1 cellular context compared by ENCODE assay signal in the genomic region with DNA sequence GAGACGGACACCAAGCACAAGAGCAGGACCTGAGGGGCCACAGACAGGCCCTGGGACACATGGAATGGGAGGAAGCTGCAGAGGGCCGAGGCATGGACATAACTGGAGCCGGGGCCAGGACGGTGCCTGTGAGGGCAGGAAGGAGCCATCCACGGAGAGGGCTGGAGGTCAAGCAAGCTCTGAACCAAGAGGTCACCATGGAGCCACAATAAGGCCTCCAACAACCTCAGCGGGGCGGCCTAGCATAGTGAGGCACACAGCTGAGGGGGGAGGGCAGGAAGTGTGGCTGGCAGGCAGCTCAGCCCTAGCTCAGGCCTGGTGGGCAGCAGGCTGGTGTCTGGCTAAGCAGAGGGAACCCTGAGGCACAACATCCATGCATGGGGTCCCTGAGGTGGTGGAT.
A peak's percentile ranks its signal among the peaks of the same experiment; 100 is the strongest.
TF ChIP-seq lines count a peak whose summit lies in the region.

No MANE protein-coding gene starts in this region.

TF ChIP-seq in K562, 482 proteins besides CTCF, POLR2A, EP300 and RAD21:
- TF ChIP-seq EZH2 (IDR thresholded peaks at IDR 0.05; ENCODE audit: borderline replicate concordance, low read depth, low read length), result no peak
- peak; percentile 30; the same call in 1 of the 2 replicates for TF ChIP-seq RBFOX2 (IDR thresholded peaks at IDR 0.05; ENCODE audit: low read depth, low read length)
- TF ChIP-seq, protein P1, sequence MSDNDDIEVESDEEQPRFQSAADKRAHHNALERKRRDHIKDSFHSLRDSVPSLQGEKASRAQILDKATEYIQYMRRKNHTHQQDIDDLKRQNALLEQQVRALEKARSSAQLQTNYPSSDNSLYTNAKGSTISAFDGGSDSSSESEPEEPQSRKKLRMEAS (CRISPR knock-in tag; IDR thresholded peaks at IDR 0.05), result 0 out of 2 replicates have a peak, but pooled peaks have one; percentile 16
- 0 out of 2 replicates have a peak, but pooled peaks have one; percentile 27 for TF ChIP-seq POLR2G (IDR thresholded peaks at IDR 0.05; ENCODE audit: low read depth, low read length)
- TF ChIP-seq TAF1 (IDR thresholded peaks at IDR 0.05; ENCODE audit: control insufficient read depth, extremely low read depth, insufficient read depth, low read length, severe bottlenecking), result no peak
